In the genomic region with DNA sequence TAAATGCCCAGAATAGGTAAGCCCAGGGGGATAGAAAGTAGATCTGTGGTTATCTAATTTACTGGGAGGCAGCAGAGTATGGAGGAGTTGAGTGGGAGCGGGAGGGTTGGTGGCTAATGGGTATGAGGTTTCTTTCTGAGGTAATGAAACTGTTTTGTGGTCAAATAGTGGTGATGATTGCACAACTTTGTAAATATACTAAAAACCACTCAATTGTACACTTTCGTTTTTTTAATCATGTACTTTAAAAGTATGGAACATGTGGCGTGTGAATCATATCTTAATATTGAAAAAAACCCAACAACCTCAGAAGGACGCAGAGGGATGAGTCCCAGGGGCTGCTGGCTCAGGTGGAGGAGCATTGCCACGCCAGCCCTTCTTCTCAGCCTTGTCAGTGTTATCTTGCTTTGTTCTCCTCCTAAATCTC, we compare ENCODE assay signal across 12 cellular contexts.
DNase-seq lines count a peak whose midpoint lies in the region; ATAC-seq and TF ChIP-seq lines count a peak whose summit lies in the region.
"Had no signal": no experiment of that assay in that cellular context is flagged by ENCODE, and none has a peak within 500 bp of the region (broad histone marks: within the 10 kb centered on the region; RNA-seq: fewer than 3 reads in every experiment).

No MANE protein-coding gene starts in this region.

- DNase-seq in NB4 (ENCODE audit: low read depth) (peak; percentile 66), kidney epithelial cell (ENCODE audit: low read depth) (peak; percentile 38), anterior cingulate cortex (lab: John Stamatoyannopoulos, UW) (no peak), HFFc6 (no peak), NCI-H1417 treated with DMSO at 0.1 percent for 48 hours (lab: John Stamatoyannopoulos, UW) (no peak)
- DNase-seq: activated CD4-positive, alpha-beta T cell treated with anti-CD3 and anti-CD28 coated beads, Interleukin-2, amount 10 ng/mL, durations not matched to agents 7 days and 5 days; NCI-H1436 treated with DMSO at 0.1 percent for 48 hours; stimulated activated CD4-positive, alpha-beta T cell treated with anti-CD3 and anti-CD28 coated beads, Interleukin-2, amount 100 ng/mL, for 24 hours had no signal

- no peak overlapping the region for H3K4me3 Mint-ChIP-seq in stimulated activated memory B cell treated with anti-CD40 and anti-IgM and Interleukin-4, amounts not matched to agents 10 μg/mL and 1 μg/mL and 100 μg/mL, for 72 hours
- H3K4me3 Mint-ChIP-seq in HFFc6 = no peak overlapping the region
- H3K4me3 Mint-ChIP-seq: activated CD4-positive, alpha-beta T cell treated with anti-CD3 and anti-CD28 coated beads, Interleukin-2, amount 10 ng/mL, durations not matched to agents 7 days and 5 days; activated naive CD8-positive, alpha-beta T cell had no signal

- TF ChIP-seq CTCF in NB4 (IDR thresholded peaks at IDR 0.05; ENCODE audit: low read depth, low read length) = no peak
- TF ChIP-seq CTCF in kidney epithelial cell (IDR thresholded peaks at IDR 0.05; ENCODE audit: insufficient read depth, low read length, poor library complexity, severe bottlenecking) = no peak
- no peak for TF ChIP-seq CTCF in HFFc6 (IDR thresholded peaks at IDR 0.05)

- peak; percentile 84 for ATAC-seq in GM18870 (IDR thresholded peaks at IDR 0.05; ENCODE audit: unreplicated experiment)
- ATAC-seq in HG02852 (IDR thresholded peaks at IDR 0.05; ENCODE audit: unreplicated experiment) = peak; percentile 77
- no peak for ATAC-seq in stimulated activated memory B cell treated with anti-CD40 and anti-IgM and Interleukin-4, amounts not matched to agents 10 μg/mL and 1 μg/mL and 100 μg/mL, for 72 hours

- H3K4me3 ChIP-seq in NB4 (ENCODE audit: low read depth, low read length) = no peak overlapping the region
- no peak overlapping the region for H3K4me3 ChIP-seq in kidney epithelial cell (ENCODE audit: low read depth, low read length)

- peaks cover 13% of the 10 kb centered on the region for H3K27me3 Mint-ChIP-seq in stimulated activated memory B cell treated with anti-CD40 and anti-IgM and Interleukin-4, amounts not matched to agents 10 μg/mL and 1 μg/mL and 100 μg/mL, for 72 hours
- H3K27me3 Mint-ChIP-seq in HFFc6 (ENCODE audit: insufficient read depth) = peaks cover 6% of the 10 kb centered on the region; the same call in 1 of the 2 replicates

- no peaks in the 10 kb centered on the region for H3K36me3 ChIP-seq in kidney epithelial cell (ENCODE audit: control insufficient read depth, insufficient read depth, low read length)

- H3K9me3 Mint-ChIP-seq in stimulated activated memory B cell treated with anti-CD40 and anti-IgM and Interleukin-4, amounts not matched to agents 10 μg/mL and 1 μg/mL and 100 μg/mL, for 72 hours = peaks cover 5% of the 10 kb centered on the region
- peaks cover 22% of the 10 kb centered on the region for H3K9me3 Mint-ChIP-seq in HFFc6

- peaks cover 26% of the 10 kb centered on the region for H3K27me3 ChIP-seq in kidney epithelial cell (ENCODE audit: control insufficient read depth, insufficient read depth, low read length)

- H3K27ac Mint-ChIP-seq in stimulated activated memory B cell treated with anti-CD40 and anti-IgM and Interleukin-4, amounts not matched to agents 10 μg/mL and 1 μg/mL and 100 μg/mL, for 72 hours = no peak overlapping the region
- H3K27ac Mint-ChIP-seq in HFFc6 = no peak overlapping the region
- H3K27ac Mint-ChIP-seq: activated CD4-positive, alpha-beta T cell treated with anti-CD3 and anti-CD28 coated beads, Interleukin-2, amount 10 ng/mL, durations not matched to agents 7 days and 5 days; activated naive CD8-positive, alpha-beta T cell had no signal

- H3K36me3 Mint-ChIP-seq in stimulated activated memory B cell treated with anti-CD40 and anti-IgM and Interleukin-4, amounts not matched to agents 10 μg/mL and 1 μg/mL and 100 μg/mL, for 72 hours = no peaks in the 10 kb centered on the region
- no peaks in the 10 kb centered on the region for H3K36me3 Mint-ChIP-seq in HFFc6 (ENCODE audit: low read depth)
- H3K36me3 Mint-ChIP-seq: activated naive CD8-positive, alpha-beta T cell had no signal

- no peak for TF ChIP-seq POLR2A in NB4 (IDR thresholded peaks at IDR 0.05; ENCODE audit: extremely low read depth, insufficient read length)

- H3K4me1 Mint-ChIP-seq in stimulated activated memory B cell treated with anti-CD40 and anti-IgM and Interleukin-4, amounts not matched to agents 10 μg/mL and 1 μg/mL and 100 μg/mL, for 72 hours = no peaks in the 10 kb centered on the region
- H3K4me1 Mint-ChIP-seq in HFFc6 (ENCODE audit: low read depth) = no peaks in the 10 kb centered on the region
- H3K4me1 Mint-ChIP-seq: activated CD4-positive, alpha-beta T cell treated with anti-CD3 and anti-CD28 coated beads, Interleukin-2, amount 10 ng/mL, durations not matched to agents 7 days and 5 days had no signal

Comparison
In these comparisons a context has a peak if more than half of its experiments do, and no peak if none do; other contexts are left out.
1. DNase-seq: peak in NB4 (single experiment) and kidney epithelial cell (single experiment); none in anterior cingulate cortex (0 of 58), HFFc6 (single experiment) and NCI-H1417 treated with DMSO at 0.1 percent for 48 hours (single experiment).